ENCODE assay signal across 8 cellular contexts in genomic region chr4:176123710-176124407, GRCh38. TPM values are rescaled to one million over a fixed set of nuclear protein-coding genes. Genes with fewer than 3 reads are reported as not detected.
DNase-seq lines count a peak whose midpoint lies in the region; ATAC-seq, FAIRE-seq and TF ChIP-seq lines count a peak whose summit lies in the region.

No MANE protein-coding gene starts in this region.

- H3K27ac ChIP-seq in left ventricle myocardium inferior (replicated peaks) (no peak overlapping the region), vagina (no peak overlapping the region)

- TF ChIP-seq CTCF in left ventricle myocardium inferior (IDR thresholded peaks at IDR 0.05; ENCODE audit: borderline replicate concordance) = peak; percentile 58
- peak in 1 of 3 experiments; percentile 21 for TF ChIP-seq CTCF in vagina (IDR thresholded peaks at IDR 0.05)

- H3K4me1 ChIP-seq in left ventricle myocardium inferior (no peaks in the 10 kb centered on the region), vagina (no peaks in the 10 kb centered on the region)

- H3K9me3 ChIP-seq in left ventricle myocardium inferior (replicated peaks) (no peaks in the 10 kb centered on the region), vagina (no peaks in the 10 kb centered on the region)

- intact Hi-C loops in left ventricle myocardium inferior (cut with micrococcal nuclease) = no loop called here
- intact Hi-C loops in cardiac septum (cut with DNase I) = no loop called here
- intact Hi-C loops in vagina (cut with DNase I) = no loop called here

- peak; percentile 100 for ATAC-seq in GM21825 (IDR thresholded peaks at IDR 0.05; ENCODE audit: unreplicated experiment)

- FAIRE-seq in HTR-8/SVneo (lab: Jason Lieb, UNC) = no peak

- H3K4me3 ChIP-seq in left ventricle myocardium inferior = no peak overlapping the region
- H3K4me3 ChIP-seq in vagina = no peak overlapping the region

- H3K27me3 ChIP-seq in left ventricle myocardium inferior (ENCODE audit: low read depth) = no peaks in the 10 kb centered on the region
- H3K27me3 ChIP-seq in vagina = no peaks in the 10 kb centered on the region

- DNase-seq in left ventricle myocardium inferior (no peak), cardiac septum (ENCODE audit: low spot score) (no peak), HTR-8/SVneo (ENCODE audit: insufficient read length, low spot score) (peak; percentile 10), astrocyte of the hippocampus (ENCODE audit: low read depth, low spot score) (peak; percentile 20), lung microvascular endothelial cell (ENCODE audit: low read depth in 2 of 2) (peak; percentile 16 to 43), vagina (ENCODE audit: extremely low spot score in 2 of 2) (no peak), T-helper 9 cell (no peak)

- no peak for TF ChIP-seq POLR2A in vagina (IDR thresholded peaks at IDR 0.05)

- no peaks in the 10 kb centered on the region for H3K36me3 ChIP-seq in left ventricle myocardium inferior
- H3K36me3 ChIP-seq in vagina = no peaks in the 10 kb centered on the region

RNA-seq across cellular contexts. Expression of gene WDR17, which starts 58.2 kb away (rescaled TPM):
- total RNA-seq in left ventricle myocardium inferior (0.38 TPM), cardiac septum (0.83 TPM), lung microvascular endothelial cell (under 0.01 and 0.22 TPM in 2 replicates), vagina (2.0 TPM)

Comparison
In these comparisons a context has a peak if more than half of its experiments do, and no peak if none do; other contexts are left out.
1. DNase-seq: peak in HTR-8/SVneo (single experiment), astrocyte of the hippocampus (single experiment) and lung microvascular endothelial cell (2 of 2); none in left ventricle myocardium inferior (single experiment), cardiac septum (single experiment), vagina (0 of 2) and T-helper 9 cell (single experiment).